Comparison of ENCODE assay signal across 24 cellular contexts in genomic region chr19:13619203-13619632, GRCh38.
DNase-seq lines count a peak whose midpoint lies in the region; ATAC-seq, FAIRE-seq and TF ChIP-seq lines count a peak whose summit lies in the region.
"Had no signal": no experiment of that assay in that cellular context is flagged by ENCODE, and none has a peak within 500 bp of the region (broad histone marks: within the 10 kb centered on the region; RNA-seq: fewer than 3 reads in every experiment).

No MANE protein-coding gene starts in this region.

- H3K4me3 ChIP-seq in IMR-90 (ENCODE audit: insufficient read depth, low read depth, low read length) (no peak overlapping the region), bronchial epithelial cell (ENCODE audit: low read depth, low read length) (no peak overlapping the region)
- H3K4me3 ChIP-seq: coronary artery, GM23338, PC-9, right lobe of liver, SJCRH30 had no signal

- ATAC-seq in IMR-90 (ENCODE audit: low read depth) (no peak), GM21576 (IDR thresholded peaks at IDR 0.05; ENCODE audit: unreplicated experiment) (no peak)
- ATAC-seq: GM23338, right lobe of liver had no signal

- no peak overlapping the region for H3K27ac ChIP-seq in IMR-90 (ENCODE audit: insufficient read depth, low read length)
- H3K27ac ChIP-seq: coronary artery, PC-9, right lobe of liver, SJCRH30, WERI-Rb-1 had no signal

- H2AFZ ChIP-seq in IMR-90 (replicated peaks; ENCODE audit: low read length, poor library complexity): no peak overlapping the region
- H2AFZ ChIP-seq: GM23338, PC-9 had no signal

- H2AK9ac ChIP-seq in IMR-90 (replicated peaks; ENCODE audit: low read depth, low read length, poor library complexity): no peak overlapping the region

- peaks cover 9% of the 10 kb centered on the region for H3K4me1 ChIP-seq in IMR-90 (ENCODE audit: control insufficient read depth, insufficient read depth, low read length)
- H3K4me1 ChIP-seq: Caco-2, right lobe of liver, SJCRH30 had no signal

- TF ChIP-seq CTCF in IMR-90 (conservative IDR thresholded peaks at IDR 0.05; ENCODE audit: low read depth, low read length) (no peak), bronchial epithelial cell (IDR thresholded peaks at IDR 0.05; ENCODE audit: insufficient read depth, low read length, severe bottlenecking) (no peak)

- H3K18ac ChIP-seq in IMR-90 (ENCODE audit: low read depth, low read length): peak overlapping the region; percentile 71; the same call in 1 of the 2 replicates

- H3K36me3 ChIP-seq in IMR-90 (ENCODE audit: control insufficient read depth, insufficient read depth, low read length): no peaks in the 10 kb centered on the region
- H3K36me3 ChIP-seq in bronchial epithelial cell (ENCODE audit: control insufficient read depth, insufficient read depth, low read length): no peaks in the 10 kb centered on the region
- H3K36me3 ChIP-seq: right lobe of liver, SJCRH30, WERI-Rb-1 had no signal

- no peak for TF ChIP-seq RAD21 in IMR-90 (IDR thresholded peaks at IDR 0.05; ENCODE audit: low read length)

- no peak overlapping the region for H3K56ac ChIP-seq in IMR-90 (ENCODE audit: extremely low read depth, insufficient read depth, low read length)

- no peak overlapping the region for H3K23ac ChIP-seq in IMR-90 (ENCODE audit: low read depth, low read length)

- no peak overlapping the region; the same call in 1 of the 2 replicates for H3K4ac ChIP-seq in IMR-90 (ENCODE audit: low read depth, low read length)

- DNase-seq in CD1c-positive myeloid dendritic cell (ENCODE audit: extremely low spot score): peak; percentile 5
- peak; percentile 81 for DNase-seq in IMR-90
- DNase-seq in bronchial epithelial cell (ENCODE audit: low read depth): peak; percentile 75
- peak; percentile 52 for DNase-seq in kidney tubule cell (ENCODE audit: low spot score)
- DNase-seq in epidermal melanocyte (ENCODE audit: insufficient read length, low spot score): no peak
- DNase-seq in ACHN: no peak
- DNase-seq in DMS114 treated with DMSO at 0.1 percent for 48 hours (lab: John Stamatoyannopoulos, UW; ENCODE audit: unreplicated experiment): no peak
- DNase-seq: activated CD4-positive, alpha-beta T cell treated with anti-CD3 and anti-CD28 coated beads, Interleukin-2, amount 50 U/mL, for 1 hour; activated CD8-positive, alpha-beta memory T cell treated with anti-CD3 and anti-CD28 coated beads, Interleukin-2, amount 50 U/mL, for 4 hours; Caco-2; GDM1; KBM-7; kidney glomerular epithelial cell; MV-4-11; NCI-H187; NCI-H774; PC-9; right lobe of liver; SJCRH30; WERI-Rb-1 had no signal

- H3K4me2 ChIP-seq in IMR-90 (ENCODE audit: low read depth, low read length): no peak overlapping the region
- H3K4me2 ChIP-seq: GM23338, PC-9 had no signal

- CTCF ChIA-PET in IMR-90 (lab: Yijun Ruan, JAX): no interaction called here

- no peak overlapping the region; the same call in 1 of the 2 replicates for H2BK20ac ChIP-seq in IMR-90 (ENCODE audit: low read depth, low read length)

- in situ Hi-C loops in IMR-90 (cut with MboI; ENCODE audit: low sequenced_read_pairs) (no loop called here), ACHN (cut with HindIII; ENCODE audit: low pct_ligation_motif_present, low pct_unique_long_range_greater_than_20kb, low sequenced_read_pairs) (no loop called here)

- H2BK15ac ChIP-seq in IMR-90 (ENCODE audit: low read depth, low read length): no peak overlapping the region

- H3K9me3 ChIP-seq in IMR-90 (ENCODE audit: control insufficient read depth, insufficient read depth, low read length): no peaks in the 10 kb centered on the region
- H3K9me3 ChIP-seq: Caco-2, right lobe of liver, SJCRH30 had no signal

- no peak overlapping the region for H3K9ac ChIP-seq in IMR-90 (ENCODE audit: low read depth, low read length)

- H3K79me1 ChIP-seq in IMR-90 (ENCODE audit: low read depth in 1 of 2, low read length in 2 of 2): no peaks in the 10 kb centered on the region

- H4K91ac ChIP-seq in IMR-90 (ENCODE audit: insufficient read depth, low read depth, low read length): no peak overlapping the region

- TF ChIP-seq POLR2A in IMR-90 (IDR thresholded peaks at IDR 0.05; ENCODE audit: low read depth, low read length): no peak

- dilution Hi-C loops in IMR-90 (cut with HindIII; ENCODE audit: low sequenced_read_pairs, unreplicated experiment): no loop called here

- intact Hi-C loops in IMR-90 (cut with micrococcal nuclease): no loop called here

- peak overlapping the region; percentile 54; the same call in 1 of the 2 replicates for H4K5ac ChIP-seq in IMR-90 (ENCODE audit: low read depth, low read length)

- H2BK5ac ChIP-seq in IMR-90 (ENCODE audit: low read depth, low read length, poor library complexity, severe bottlenecking): peak overlapping the region; percentile 73

- no peaks in the 10 kb centered on the region for H3K27me3 ChIP-seq in IMR-90 (ENCODE audit: control insufficient read depth, insufficient read depth, low read length)
- H3K27me3 ChIP-seq in bronchial epithelial cell (ENCODE audit: control insufficient read depth, insufficient read depth, low read length): peaks cover 7% of the 10 kb centered on the region
- H3K27me3 ChIP-seq: right lobe of liver, SJCRH30 had no signal

- FAIRE-seq in bronchial epithelial cell (lab: Jason Lieb, UNC): no peak
- FAIRE-seq: GM19239 had no signal

- POLR2A ChIA-PET in IMR-90 (lab: Charles Lee; ENCODE audit: unreplicated experiment): no interaction called here

- H3K14ac ChIP-seq in IMR-90 (replicated peaks; ENCODE audit: low read depth, low read length): no peak overlapping the region

- H4K20me1 ChIP-seq in IMR-90 (ENCODE audit: insufficient read depth, low read length): no peaks in the 10 kb centered on the region

- peak overlapping the region; percentile 11; the same call in 1 of the 2 replicates for H2BK120ac ChIP-seq in IMR-90 (ENCODE audit: low read depth, low read length)

- no TSS peak for BruUV-seq in IMR-90 (replicated peaks; lab: Mats Ljungman, UMichigan)

- 0 out of 4 replicates have a peak overlapping the region, but pooled peaks of 1 of the 2 experiments have one; percentile 43 for H4K8ac ChIP-seq in IMR-90 (ENCODE audit: low read depth in 2 of 2, low read length in 2 of 2)

- H3K9me1 ChIP-seq in IMR-90 (ENCODE audit: insufficient read depth, low read length): peaks cover 9% of the 10 kb centered on the region

- no peak overlapping the region; the same call in 1 of the 2 replicates for H2AK5ac ChIP-seq in IMR-90 (ENCODE audit: low read depth, low read length)

TF ChIP-seq in IMR-90, 13 proteins besides CTCF, POLR2A, EP300 and RAD21:
- no peak for TF ChIP-seq NFE2L2 (IDR thresholded peaks at IDR 0.05; ENCODE audit: low read depth, low read length)
- TF ChIP-seq CEBPB (IDR thresholded peaks at IDR 0.05; ENCODE audit: low read depth, low read length): peak; percentile 88
- no peak for TF ChIP-seq SMC3 (IDR thresholded peaks at IDR 0.05; ENCODE audit: low read depth, low read length)

Comparison
In these comparisons a context has a peak if more than half of its experiments do, and no peak if none do; other contexts are left out.
1. DNase-seq: peak in CD1c-positive myeloid dendritic cell (single experiment), IMR-90 (single experiment), bronchial epithelial cell (single experiment) and kidney tubule cell (single experiment); none in epidermal melanocyte (single experiment), ACHN (single experiment) and DMS114 treated with DMSO at 0.1 percent for 48 hours (single experiment).